26 cellular contexts compared by ENCODE assay signal in genomic region chr22:19295733-19296132, GRCh38.
"Had no signal": no experiment of that assay in that cellular context is flagged by ENCODE, and none has a peak within 500 bp of the region (broad histone marks: within the 10 kb centered on the region; RNA-seq: fewer than 3 reads in every experiment).

No MANE protein-coding gene starts in this region.

- ATAC-seq: stimulated activated effector memory CD8-positive, alpha-beta T cell treated with anti-CD3 and anti-CD28 coated beads, Interleukin-12 subunit alpha, Interleukin-12 subunit beta, amount 100 ng/mL, for 72 hours; stimulated activated memory B cell treated with anti-CD40 and anti-IgM and Interleukin-4, amounts not matched to agents 10 μg/mL and 1 μg/mL and 100 μg/mL, for 72 hours; stimulated activated naive B cell treated with anti-CD40 and anti-IgM and Interleukin-4, amounts not matched to agents 10 μg/mL and 1 μg/mL and 100 μg/mL, for 72 hours; stimulated activated naive CD8-positive, alpha-beta T cell treated with anti-CD3 and anti-CD28 coated beads, Interleukin-15, amount 100 ng/mL, for 72 hours; stimulated activated naive CD8-positive, alpha-beta T cell treated with anti-CD3 and anti-CD28 coated beads, Interleukin-15, Interleukin-2, amounts not matched to agents 100 U/mL and 50 U/mL, for 24 hours; upper lobe of right lung had no signal

- H3K4me3 ChIP-seq: stomach, suprapubic skin, testis, thoracic aorta, thyroid gland, tibial artery, tibial nerve, transverse colon, upper lobe of left lung, upper lobe of right lung, uterus, vagina had no signal

- H3K27me3 ChIP-seq: stomach, suprapubic skin, testis, thyroid gland, tibial artery, tibial nerve, upper lobe of left lung, upper lobe of right lung, uterus, vagina had no signal

- H3K9me3 ChIP-seq: stomach, suprapubic skin, testis, thoracic aorta, thyroid gland, tibial artery, tibial nerve, transverse colon, upper lobe of left lung, upper lobe of right lung, uterus, vagina had no signal

- DNase-seq: stimulated activated CD4-positive, alpha-beta T cell treated with anti-CD3 and anti-CD28 coated beads, Interleukin-2, amount 100 ng/mL, for 48 hours; stimulated activated CD4-positive, alpha-beta T cell treated with anti-CD3 and anti-CD28 coated beads, Interleukin-4, amount 100 ng/mL, for 1 hour; stimulated activated CD4-positive, alpha-beta T cell treated with anti-CD3 and anti-CD28 coated beads, Interleukin-4, amount 100 ng/mL, for 24 hours; stimulated activated CD4-positive, alpha-beta T cell treated with anti-CD3 and anti-CD28 coated beads, Interleukin-4, amount 100 ng/mL, for 4 hours; stimulated activated CD8-positive, alpha-beta memory T cell treated with anti-CD3 and anti-CD28 coated beads, Interleukin-4, amount 100 ng/mL, for 48 hours; stimulated activated naive B cell treated with anti-CD40 and anti-IgM and Interleukin-4, amounts not matched to agents 10 μg/mL and 1 μg/mL and 100 μg/mL, for 72 hours; stimulated activated naive CD4-positive, alpha-beta T cell; stimulated activated naive CD4-positive, alpha-beta T cell treated with Interleukin-2 at 50 U/mL for 16 hours; stimulated activated naive CD8-positive, alpha-beta T cell treated with anti-CD3 and anti-CD28 coated beads, Interleukin-15, amount 100 ng/mL, for 72 hours; stimulated activated naive CD8-positive, alpha-beta T cell treated with anti-CD3 and anti-CD28 coated beads, Interleukin-15, Interleukin-2, amounts not matched to agents 100 U/mL and 50 U/mL, for 24 hours; stomach; substantia nigra; testis; thyroid gland; tibial artery; transverse colon; trophoblast cell; upper lobe of left lung; upper lobe of right lung; uterus had no signal

- H3K4me1 ChIP-seq: uterus had no signal

- H3K36me3 ChIP-seq: stomach, suprapubic skin, thoracic aorta, thyroid gland, tibial artery, tibial nerve, transverse colon, upper lobe of left lung, upper lobe of right lung, uterus, vagina had no signal

- H3K27ac ChIP-seq: stomach, suprapubic skin, testis, thoracic aorta, thyroid gland, tibial artery, tibial nerve, transverse colon, upper lobe of left lung, upper lobe of right lung, uterus, vagina had no signal
